Comparison of ENCODE assay signal across 8 cellular contexts in genomic region chr9:97501177-97501971, GRCh38. TPM values are rescaled to one million over a fixed set of nuclear protein-coding genes. Genes with fewer than 3 reads are reported as not detected.
A peak's percentile ranks its signal among the peaks of the same experiment; 100 is the strongest.
DNase-seq lines count a peak whose midpoint lies in the region; ATAC-seq and TF ChIP-seq lines count a peak whose summit lies in the region.

Gene TMOD1, plus strand, starts transcription at chr9:97501666. Its CDS starts 22,523 bp downstream, at chr9:97524189.

- 0 to 2% methylated on average over 28 to 45 of the region's 87 CpGs for WGBS in tibial nerve, 2 donors

- H3K36me3 ChIP-seq in BJ (ENCODE audit: control insufficient read depth, insufficient read depth, low read length) (no peaks in the 10 kb centered on the region), tibial nerve (peaks cover 0 to 7% (median 0%) of the 10 kb centered on the region in 3 donors)

- peaks cover 0 to 54% (median 6%) of the 10 kb centered on the region in 4 donors for H3K4me1 ChIP-seq in tibial nerve

- DNase-seq in BJ (ENCODE audit: low read depth) (no peak), NCI-H748 (lab: John Stamatoyannopoulos, UW; ENCODE audit: unreplicated experiment) (peak; percentile 82), fibroblast of villous mesenchyme (ENCODE audit: low read depth) (peak; percentile 45), tibial nerve (ENCODE audit: low spot score in 2 of 2) (peak; percentile 50 to 52)
- peak; percentile 63 to 70 for DNase-seq in activated T-cell treated with anti-CD3 and anti-CD28 coated beads, Interleukin-2, amount 50 U/mL, for 48 hours

- H3K27me3 ChIP-seq in BJ (ENCODE audit: control insufficient read depth, insufficient read depth, low read length) (peaks cover 41% of the 10 kb centered on the region), tibial nerve (no peaks in the 10 kb centered on the region)

- peaks cover 8% of the 10 kb centered on the region for H3K4me1 Mint-ChIP-seq in nephron

- CTCF ChIA-PET in BJ (lab: Yijun Ruan, JAX), result interaction anchor here (1.2 to 3.9 kb wide), 5 partner anchors 14 to 114 kb away, joined by 3 to 21 read pairs (median 3); no protein-coding TSS in a partner anchor

- ATAC-seq in GM18907 (IDR thresholded peaks at IDR 0.05; ENCODE audit: unreplicated experiment) (peak; percentile 57), HG03135 (IDR thresholded peaks at IDR 0.05; ENCODE audit: unreplicated experiment) (peak; percentile 48)

- peak within 1 kb of the TSS; percentile 42 for H3K4me3 ChIP-seq in BJ (ENCODE audit: low read depth, low read length)
- H3K4me3 ChIP-seq in fibroblast of villous mesenchyme (ENCODE audit: low read depth, low read length), result peak within 1 kb of the TSS; percentile 53
- peak within 1 kb of the TSS; percentile 40 to 92 (median 85) for H3K4me3 ChIP-seq in tibial nerve

- peaks cover 13% of the 10 kb centered on the region for H3K9me3 Mint-ChIP-seq in nephron

- peak within 1 kb of the TSS; percentile 49 to 94 (median 77) for H3K27ac ChIP-seq in tibial nerve

- H3K9me3 ChIP-seq in tibial nerve, result no peaks in the 10 kb centered on the region

- POLR2A ChIA-PET in BJ (lab: Charles Lee), result no interaction called here

- peak in 1 of 2 donors; percentile 50 for TF ChIP-seq POLR2A in tibial nerve (IDR thresholded peaks at IDR 0.05)

- H3K27me3 Mint-ChIP-seq in nephron (ENCODE audit: low read depth), result peaks cover 39% of the 10 kb centered on the region

- TF ChIP-seq EP300 in tibial nerve (IDR thresholded peaks at IDR 0.05), result peak in 1 of 2 donors; percentile 44

- H3K4me3 Mint-ChIP-seq in nephron, result peak within 1 kb of the TSS; percentile 75 to 86 (median 86)

- TF ChIP-seq CTCF in BJ (IDR thresholded peaks at IDR 0.05; ENCODE audit: insufficient read depth, low read depth, low read length) (no peak), fibroblast of villous mesenchyme (IDR thresholded peaks at IDR 0.05; ENCODE audit: insufficient read depth, low read depth, low read length) (no peak), nephron (IDR thresholded peaks at IDR 0.05; ENCODE audit: unreplicated experiment in 3 of 3) (no peak), tibial nerve (IDR thresholded peaks at IDR 0.05) (peak in 2 of 5 experiments; percentile 20 to 43)

- H3K36me3 Mint-ChIP-seq in nephron (ENCODE audit: low read depth), result peaks cover 9% of the 10 kb centered on the region

- H3K27ac Mint-ChIP-seq in nephron, result no peak within 1 kb of the TSS

RNA-seq across cellular contexts. Expression of gene TMOD1, which starts in this region (rescaled TPM):
- polyA plus RNA-seq in BJ (2011; rRNA removed), result 0.06 and 0.15 TPM in 2 replicates
- polyA minus RNA-seq in BJ (2011; rRNA and poly(A)+ RNA removed), result 0.14 and 0.31 TPM in 2 replicates
- total RNA-seq in fibroblast of villous mesenchyme (0.43 and 0.97 TPM in 2 replicates), tibial nerve (10 to 100 TPM; 30.0 to 47.0 (median 36.0) TPM)

Comparison
In these comparisons a context has a peak if more than half of its experiments do, and no peak if none do; other contexts are left out.
1. RNA of gene TMOD1 (total RNA-seq): 30.0 to 47.0 TPM in tibial nerve; 0.43 to 0.97 TPM in fibroblast of villous mesenchyme; every median in the first group is over 10 times any median in the second.
2. Peak in DNase-seq and H3K4me3 ChIP-seq in fibroblast of villous mesenchyme; RNA of the gene not detected or under 1 TPM.
3. Peak in every context shown above with its lines, with median percentiles within 50 percentile points of each other: H3K4me3 ChIP-seq.